ENCODE assay signal across 1 cellular context in genomic region chr11:116928845-116929244, GRCh38.
TF ChIP-seq lines count a peak whose summit lies in the region.

No MANE protein-coding gene starts in this region.

TF ChIP-seq in IMR-90, 13 proteins besides CTCF, POLR2A, EP300 and RAD21:
- TF ChIP-seq ELK1 (IDR thresholded peaks at IDR 0.05; ENCODE audit: borderline replicate concordance, low read depth, low read length), result no peak
- no peak for TF ChIP-seq CHD1 (IDR thresholded peaks at IDR 0.05; ENCODE audit: low read depth, low read length)
- no peak for TF ChIP-seq RCOR1 (IDR thresholded peaks at IDR 0.05; ENCODE audit: insufficient replicate concordance, low read length)
- no peak for TF ChIP-seq USF2 (IDR thresholded peaks at IDR 0.05; ENCODE audit: low read depth, low read length)
- no peak for TF ChIP-seq MAFK (IDR thresholded peaks at IDR 0.05; ENCODE audit: low read depth, low read length)
- no peak for TF ChIP-seq CEBPB (IDR thresholded peaks at IDR 0.05; ENCODE audit: low read depth, low read length)
- TF ChIP-seq BHLHE40 (IDR thresholded peaks at IDR 0.05; ENCODE audit: low read depth, low read length), result no peak
- TF ChIP-seq SMC3 (IDR thresholded peaks at IDR 0.05; ENCODE audit: low read depth, low read length), result no peak
- no peak for TF ChIP-seq NFE2L2 (IDR thresholded peaks at IDR 0.05; ENCODE audit: low read depth, low read length)
- TF ChIP-seq FOS (IDR thresholded peaks at IDR 0.05; ENCODE audit: low read depth, low read length), result no peak
- TF ChIP-seq RFX5 (IDR thresholded peaks at IDR 0.05; ENCODE audit: low read depth, low read length), result no peak
